1 cellular context compared by ENCODE assay signal in genomic region chr1:52413410-52414104, GRCh38.
A peak's percentile ranks its signal among the peaks of the same experiment; 100 is the strongest.
TF ChIP-seq lines count a peak whose summit lies in the region.

No MANE protein-coding gene starts in this region.

TF ChIP-seq in HepG2, 621 proteins besides CTCF, POLR2A, EP300 and RAD21:
- TF ChIP-seq CENPBD1 (CRISPR knock-in tag; IDR thresholded peaks at IDR 0.05; ENCODE audit: borderline replicate concordance, low read depth) (no peak), TMF1 (CRISPR knock-in tag; IDR thresholded peaks at IDR 0.05; ENCODE audit: low read depth) (no peak), ZNF124 (CRISPR knock-in tag; IDR thresholded peaks at IDR 0.05) (no peak), RFX3 (CRISPR knock-in tag; IDR thresholded peaks at IDR 0.05) (no peak), ZNF468 (CRISPR knock-in tag; IDR thresholded peaks at IDR 0.05) (no peak), ZNF121 (CRISPR knock-in tag; IDR thresholded peaks at IDR 0.05) (peak; percentile 58; the same call in 1 of the 2 replicates)
